ENCODE assay signal across 8 cellular contexts in genomic region chr15:45117327-45118130, GRCh38. TPM values are rescaled to one million over a fixed set of nuclear protein-coding genes. Genes with fewer than 3 reads are reported as not detected.
DNase-seq lines count a peak whose midpoint lies in the region; ATAC-seq and TF ChIP-seq lines count a peak whose summit lies in the region.

No MANE protein-coding gene starts in this region.

- TF ChIP-seq POLR2A in right lobe of liver (IDR thresholded peaks at IDR 0.05), result no peak

- peaks cover 85% of the 10 kb centered on the region for H3K27me3 Mint-ChIP-seq in activated T-cell treated with anti-CD3 and anti-CD28 coated beads, Interleukin-2, amount 50 U/mL, for 4 hours (ENCODE audit: low read depth)
- H3K27me3 Mint-ChIP-seq in activated CD8-positive, alpha-beta T cell treated with anti-CD3 and anti-CD28 coated beads, Interleukin-2, amount 10 ng/mL, durations not matched to agents 7 days and 5 days (ENCODE audit: low read depth), result peaks cover 69% of the 10 kb centered on the region

- H3K4me1 Mint-ChIP-seq in activated T-cell treated with anti-CD3 and anti-CD28 coated beads, Interleukin-2, amount 50 U/mL, for 4 hours (ENCODE audit: low read depth), result peaks cover 38% of the 10 kb centered on the region
- H3K4me1 Mint-ChIP-seq in activated CD8-positive, alpha-beta T cell treated with anti-CD3 and anti-CD28 coated beads, Interleukin-2, amount 10 ng/mL, durations not matched to agents 7 days and 5 days (ENCODE audit: low read depth), result peaks cover 23% of the 10 kb centered on the region

- no peaks in the 10 kb centered on the region for H3K36me3 ChIP-seq in right lobe of liver
- H3K36me3 ChIP-seq in tibial artery, result no peaks in the 10 kb centered on the region

- H3K4me1 ChIP-seq in right lobe of liver, result peaks cover 0 to 13% (median 2%) of the 10 kb centered on the region in 4 donors
- H3K4me1 ChIP-seq in tibial artery, result peaks cover 0 to 38% (median 31%) of the 10 kb centered on the region in 4 donors

- H3K9me3 Mint-ChIP-seq in activated T-cell treated with anti-CD3 and anti-CD28 coated beads, Interleukin-2, amount 50 U/mL, for 4 hours, result no peaks in the 10 kb centered on the region
- no peaks in the 10 kb centered on the region for H3K9me3 Mint-ChIP-seq in activated CD8-positive, alpha-beta T cell treated with anti-CD3 and anti-CD28 coated beads, Interleukin-2, amount 10 ng/mL, durations not matched to agents 7 days and 5 days (ENCODE audit: insufficient read depth)

- peak overlapping the region; percentile 71 for H3K4me3 Mint-ChIP-seq in activated T-cell treated with anti-CD3 and anti-CD28 coated beads, Interleukin-2, amount 50 U/mL, for 4 hours
- peak overlapping the region; percentile 60 for H3K4me3 Mint-ChIP-seq in activated CD8-positive, alpha-beta T cell treated with anti-CD3 and anti-CD28 coated beads, Interleukin-2, amount 10 ng/mL, durations not matched to agents 7 days and 5 days

- 17% methylated on average over 15 of the region's 32 CpGs for WGBS in right lobe of liver (ENCODE audit: insufficient coverage, low coverage, low lambda C conversion rate, missing lambda C conversion rate)

- TF ChIP-seq CTCF in right lobe of liver (IDR thresholded peaks at IDR 0.05), result no peak
- TF ChIP-seq CTCF in tibial artery (IDR thresholded peaks at IDR 0.05), result no peak

- H3K9me3 ChIP-seq in right lobe of liver (no peaks in the 10 kb centered on the region), tibial artery (no peaks in the 10 kb centered on the region)

- no peaks in the 10 kb centered on the region for H3K36me3 Mint-ChIP-seq in activated T-cell treated with anti-CD3 and anti-CD28 coated beads, Interleukin-2, amount 50 U/mL, for 4 hours (ENCODE audit: insufficient read depth)
- H3K36me3 Mint-ChIP-seq in activated CD8-positive, alpha-beta T cell treated with anti-CD3 and anti-CD28 coated beads, Interleukin-2, amount 10 ng/mL, durations not matched to agents 7 days and 5 days (ENCODE audit: low read depth), result no peaks in the 10 kb centered on the region

- H3K27me3 ChIP-seq in right lobe of liver (peaks cover 4 to 8% of the 10 kb centered on the region in 2 donors), tibial artery (peaks cover 0 to 92% of the 10 kb centered on the region in 2 donors)

- intact Hi-C loops in right lobe of liver (cut with DNase I) (loop anchor here (5.0 to 10.0 kb wide), 2 partner anchors 150 to 153 kb away; no protein-coding TSS in a partner anchor), tibial artery (cut with DNase I; ENCODE audit: low total_unique reads) (no loop called here)

- H3K27ac ChIP-seq in right lobe of liver (no peak overlapping the region), tibial artery (no peak overlapping the region), caudate nucleus (ENCODE audit: low read depth, low read length) (no peak overlapping the region)

- DNase-seq in activated T-cell treated with anti-CD3 and anti-CD28 coated beads, Interleukin-2, amount 50 U/mL, for 4 hours, result no peak
- no peak for DNase-seq in activated T-cell treated with anti-CD3 and anti-CD28 coated beads, Interleukin-2, amount 50 U/mL, for 1 hour
- DNase-seq in activated CD8-positive, alpha-beta T cell treated with anti-CD3 and anti-CD28 coated beads, Interleukin-2, amount 10 ng/mL, durations not matched to agents 7 days and 5 days, result no peak
- DNase-seq in right lobe of liver (peak in 1 of 3 donors; percentile 42), tibial artery (no peak), DMS153 treated with DMSO at 0.1 percent for 48 hours (lab: John Stamatoyannopoulos, UW; ENCODE audit: unreplicated experiment) (no peak), NCI-H1930 (lab: John Stamatoyannopoulos, UW) (no peak), caudate nucleus (lab: John Stamatoyannopoulos, UW) (no peak)

- POLR2A ChIA-PET in activated CD8-positive, alpha-beta T cell treated with anti-CD3 and anti-CD28 coated beads, Interleukin-2, amount 10 ng/mL, durations not matched to agents 7 days and 5 days (lab: Charles Lee), result no interaction called here

- H3K27ac Mint-ChIP-seq in activated CD8-positive, alpha-beta T cell treated with anti-CD3 and anti-CD28 coated beads, Interleukin-2, amount 10 ng/mL, durations not matched to agents 7 days and 5 days, result no peak overlapping the region

- CTCF ChIA-PET in activated CD8-positive, alpha-beta T cell treated with anti-CD3 and anti-CD28 coated beads, Interleukin-2, amount 10 ng/mL, durations not matched to agents 7 days and 5 days (lab: Charles Lee), result interaction anchor here (0.6 to 1.8 kb wide), 46 partner anchors 8 to 993 kb away, joined by 3 to 28 read pairs (median 4); partner anchors contain the start of genes DUOX1 and DUOXA1

- H3K4me3 ChIP-seq in right lobe of liver (peak overlapping the region in 2 of 3 donors; percentile 16 to 24), tibial artery (peak overlapping the region; percentile 22 to 36)

- ATAC-seq in activated T-cell treated with anti-CD3 and anti-CD28 coated beads, Interleukin-2, amount 50 U/mL, for 4 hours, result peak; percentile 5 to 11
- peak; percentile 32 for ATAC-seq in activated CD8-positive, alpha-beta T cell treated with anti-CD3 and anti-CD28 coated beads, Interleukin-2, amount 10 ng/mL, durations not matched to agents 7 days and 5 days
- peak; percentile 19 to 41 (median 34) for ATAC-seq in right lobe of liver

RNA-seq across cellular contexts. Expression of gene DUOXA2, which starts 3.4 kb away (rescaled TPM):
- total RNA-seq in activated T-cell treated with anti-CD3 and anti-CD28 coated beads, Interleukin-2, amount 50 U/mL, for 4 hours, result not detected
- not detected for total RNA-seq in activated CD8-positive, alpha-beta T cell treated with anti-CD3 and anti-CD28 coated beads, Interleukin-2, amount 10 ng/mL, durations not matched to agents 7 days and 5 days
- total RNA-seq in right lobe of liver, result 1 to 10 TPM in 1 of 6 experiments, not detected in 5; 1.4 TPM

RNA-seq across cellular contexts. Expression of gene DUOX2, which starts 3.6 kb away (rescaled TPM):
- under 1 TPM; 0.05 to 0.11 (median 0.10) TPM for total RNA-seq in activated T-cell treated with anti-CD3 and anti-CD28 coated beads, Interleukin-2, amount 50 U/mL, for 4 hours
- not detected for total RNA-seq in activated CD8-positive, alpha-beta T cell treated with anti-CD3 and anti-CD28 coated beads, Interleukin-2, amount 10 ng/mL, durations not matched to agents 7 days and 5 days
- total RNA-seq in right lobe of liver, result under 1 TPM in 5 of 6 experiments, not detected in 1; 0.02 to 0.93 (median 0.25) TPM

RNA-seq across cellular contexts. Expression of gene DUOXA1, which starts 12.2 kb away (rescaled TPM):
- total RNA-seq in activated T-cell treated with anti-CD3 and anti-CD28 coated beads, Interleukin-2, amount 50 U/mL, for 4 hours, result under 1 TPM; 0.08 to 0.58 (median 0.24) TPM
- total RNA-seq in activated CD8-positive, alpha-beta T cell treated with anti-CD3 and anti-CD28 coated beads, Interleukin-2, amount 10 ng/mL, durations not matched to agents 7 days and 5 days, result not detected
- total RNA-seq in right lobe of liver, result not detected

RNA-seq across cellular contexts. Expression of gene DUOX1, which starts 12.3 kb away (rescaled TPM):
- total RNA-seq in activated T-cell treated with anti-CD3 and anti-CD28 coated beads, Interleukin-2, amount 50 U/mL, for 4 hours, result under 1 TPM; 0.13 to 0.42 (median 0.22) TPM
- total RNA-seq in activated CD8-positive, alpha-beta T cell treated with anti-CD3 and anti-CD28 coated beads, Interleukin-2, amount 10 ng/mL, durations not matched to agents 7 days and 5 days, result not detected
- total RNA-seq in right lobe of liver, result 1 to 10 TPM in 1 of 6 experiments, under 1 TPM in 2, not detected in 3; 0.06 to 1.4 (median 0.19) TPM
